ENCODE assay signal across 28 cellular contexts in the genomic region with DNA sequence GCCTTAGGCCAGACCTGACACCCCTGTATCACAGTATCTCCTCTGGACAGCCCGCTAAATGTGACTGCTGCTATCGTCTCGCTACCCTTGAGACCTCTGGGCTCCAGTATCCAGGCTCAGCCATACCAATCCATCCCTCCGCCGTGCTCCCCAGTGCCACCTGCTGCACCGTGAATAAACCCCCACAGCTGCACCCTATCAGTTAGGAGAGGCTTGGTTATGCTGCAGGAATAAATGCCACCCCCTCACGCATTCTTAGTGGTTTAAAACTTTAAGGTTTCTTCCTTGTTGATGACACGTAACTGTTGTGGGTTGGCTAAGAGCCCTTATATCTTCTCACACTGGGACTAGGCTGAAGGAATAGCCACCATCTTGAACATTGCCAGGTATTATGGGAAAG. TPM values are rescaled to one million over a fixed set of nuclear protein-coding genes. Genes with fewer than 3 reads are reported as not detected.
DNase-seq lines count a peak whose midpoint lies in the region; ATAC-seq and TF ChIP-seq lines count a peak whose summit lies in the region.
"Had no signal": no experiment of that assay in that cellular context is flagged by ENCODE, and none has a peak within 500 bp of the region (broad histone marks: within the 10 kb centered on the region; RNA-seq: fewer than 3 reads in every experiment).

No MANE protein-coding gene starts in this region.

- no TSS peak for BruUV-seq in HCT116 (replicated peaks; lab: Mats Ljungman, UMichigan)
- no TSS peak for BruUV-seq in MCF 10A (replicated peaks; lab: Mats Ljungman, UMichigan)

- RAD21 ChIA-PET in HCT116 (lab: Charles Lee; ENCODE audit: low non-redundant PET in 1 of 2, low total read pairs in 2 of 2, uncharacterized antibody in 2 of 2, unreplicated experiment in 2 of 2): no interaction called here

- H3K4me3 Mint-ChIP-seq in mesothelial cell of epicardium (no peak overlapping the region), MCF 10A (ENCODE audit: unreplicated experiment) (no peak overlapping the region)
- H3K4me3 Mint-ChIP-seq: activated CD4-positive, alpha-beta memory T cell treated with anti-CD3 and anti-CD28 coated beads, Interleukin-2, amount 10 ng/mL, durations not matched to agents 7 days and 5 days; CD14-positive monocyte; stimulated activated naive CD8-positive, alpha-beta T cell treated with anti-CD3 and anti-CD28 coated beads, Interleukin-15, Interleukin-2, amounts not matched to agents 100 ng/mL and 50 ng/mL, for 24 hours; T-helper 1 cell treated with Interleukin-12 subunit alpha and Interleukin-12 subunit beta and Interleukin-4 antibody, amounts not matched to agents 30 μg/mL and 1 μg/mL, for 36 hours had no signal

- TF ChIP-seq CTCF in DOHH2 (IDR thresholded peaks at IDR 0.05; ENCODE audit: low read depth, low read length, poor library complexity, severe bottlenecking) (peak; percentile 14), HCT116 (IDR thresholded peaks at IDR 0.05 in 2 of 3, conservative IDR thresholded peaks at IDR 0.05 in 1 of 3; ENCODE audit: borderline replicate concordance in 1 of 3, insufficient read depth in 1 of 3, low read depth in 2 of 3, low read length in 2 of 3) (peak in 2 of 3 experiments; percentile 27 to 33; a peak in 2 of 6 replicates), mesothelial cell of epicardium (IDR thresholded peaks at IDR 0.05; ENCODE audit: unreplicated experiment) (no peak), MCF 10A (IDR thresholded peaks at IDR 0.05; ENCODE audit: unreplicated experiment) (no peak)

- no peaks in the 10 kb centered on the region for H3K9me2 ChIP-seq in DOHH2 (replicated peaks; ENCODE audit: control insufficient read depth, low read length)
- no peaks in the 10 kb centered on the region for H3K9me2 ChIP-seq in HCT116 (ENCODE audit: insufficient read depth)

- H3K27me3 ChIP-seq in DOHH2 (ENCODE audit: control insufficient read depth, low read length) (peaks cover under 1% of the 10 kb centered on the region; the same call in 1 of the 2 replicates), HCT116 (ENCODE audit: insufficient read depth, low read length) (no peaks in the 10 kb centered on the region)
- H3K27me3 ChIP-seq: ascending aorta, foreskin keratinocyte, heart left ventricle, neutrophil, SJSA1 had no signal

- TF ChIP-seq POLR2A in HCT116 (IDR thresholded peaks at IDR 0.05; ENCODE audit: borderline replicate concordance, extremely low read depth, insufficient read depth, insufficient read length): no peak

- H3K4me1 Mint-ChIP-seq in mesothelial cell of epicardium: peaks cover 4% of the 10 kb centered on the region
- H3K4me1 Mint-ChIP-seq in MCF 10A (ENCODE audit: insufficient read depth, unreplicated experiment): no peaks in the 10 kb centered on the region
- H3K4me1 Mint-ChIP-seq: activated CD4-positive, alpha-beta memory T cell treated with anti-CD3 and anti-CD28 coated beads, Interleukin-2, amount 10 ng/mL, durations not matched to agents 7 days and 5 days had no signal

- H3F3A ChIP-seq in DOHH2 (ENCODE audit: control insufficient read depth, insufficient read depth): no peaks in the 10 kb centered on the region

- CTCF ChIA-PET in HCT116 (lab: Charles Lee) (no interaction called here), MCF 10A (lab: Yijun Ruan, JAX) (no interaction called here)

- peaks cover 6% of the 10 kb centered on the region for H3K4me1 ChIP-seq in DOHH2 (ENCODE audit: control insufficient read depth, low read length)
- H3K4me1 ChIP-seq in HCT116 (ENCODE audit: control insufficient read depth in 1 of 2, insufficient read depth in 2 of 2, low read length in 2 of 2): 0 out of 4 replicates have a peak, but pooled peaks cover 0 to 3% of the 10 kb centered on the region in 2 experiments
- H3K4me1 ChIP-seq: ascending aorta, foreskin keratinocyte, SJSA1 had no signal

- H3K27ac ChIP-seq in DOHH2 (ENCODE audit: low read depth, low read length): no peak overlapping the region
- no peak overlapping the region for H3K27ac ChIP-seq in HCT116 (ENCODE audit: low read depth, low read length)
- H3K27ac ChIP-seq: ascending aorta, foreskin keratinocyte, heart left ventricle, KMS-11, neutrophil, SJSA1, skin epidermis, thoracic aorta had no signal

- H4K20me1 ChIP-seq in DOHH2 (ENCODE audit: control insufficient read depth, insufficient read depth, low read depth, low read length) (no peaks in the 10 kb centered on the region), HCT116 (ENCODE audit: insufficient read depth) (no peaks in the 10 kb centered on the region)

- ATAC-seq in HCT116: peak; percentile 83
- ATAC-seq: activated naive CD4-positive, alpha-beta T cell treated with anti-CD3 and anti-CD28 coated beads, Interleukin-2, amount 50 U/mL, for 72 hours; esophagus mucosa; foreskin keratinocyte; left cardiac atrium had no signal

- intact Hi-C loops in HCT116 (cut with micrococcal nuclease): no loop called here
- intact Hi-C loops in MCF 10A (cut with micrococcal nuclease): no loop called here

- no peaks in the 10 kb centered on the region for H3K27me3 Mint-ChIP-seq in mesothelial cell of epicardium (ENCODE audit: low read depth)
- no peaks in the 10 kb centered on the region for H3K27me3 Mint-ChIP-seq in MCF 10A (ENCODE audit: insufficient read depth, unreplicated experiment)
- H3K27me3 Mint-ChIP-seq: stimulated activated naive CD8-positive, alpha-beta T cell treated with anti-CD3 and anti-CD28 coated beads, Interleukin-15, Interleukin-2, amounts not matched to agents 100 ng/mL and 50 ng/mL, for 24 hours had no signal

- DNase-seq in HCT116 (ENCODE audit: low read depth, low spot score) (no peak), RPMI7951 (ENCODE audit: low read depth) (peak; percentile 25), iPS-NIHi11 (ENCODE audit: low spot score) (peak; percentile 39), mesothelial cell of epicardium (ENCODE audit: low spot score in 2 of 2, unreplicated experiment in 2 of 2) (no peak), HCEC 1CT (no peak), MCF 10A (ENCODE audit: unreplicated experiment) (no peak)
- DNase-seq: activated CD4-positive, alpha-beta memory T cell treated with anti-CD3 and anti-CD28 coated beads, Interleukin-2, amount 10 ng/mL, durations not matched to agents 7 days and 5 days; activated CD4-positive, CD25-positive, alpha-beta regulatory T cell treated with anti-CD3 and anti-CD28 coated beads, Interleukin-2, amount 50 U/mL, for 72 hours; Calu3; foreskin keratinocyte; heart left ventricle; left cardiac atrium; mammary epithelial cell; NCI-H510A treated with DMSO at 0.1 percent for 48 hours had no signal

- POLR2A ChIA-PET in HCT116 (lab: Charles Lee): no interaction called here
- POLR2A ChIA-PET in MCF 10A (lab: Yijun Ruan, JAX): no interaction called here

- no peak overlapping the region for H3K27ac Mint-ChIP-seq in mesothelial cell of epicardium
- H3K27ac Mint-ChIP-seq in MCF 10A (ENCODE audit: low read depth, unreplicated experiment): no peak overlapping the region
- H3K27ac Mint-ChIP-seq: activated CD4-positive, alpha-beta memory T cell treated with anti-CD3 and anti-CD28 coated beads, Interleukin-2, amount 10 ng/mL, durations not matched to agents 7 days and 5 days; activated T-helper 2 cell treated with anti-CD3 and anti-CD28 coated beads, Interferon-gamma antibody, Interleukin-2, Interleukin-4, amounts not matched to agents 10 μg/mL and 5 μg/mL and 100 μg/mL, durations not matched to agents 14 hours and 24 hours and 36 hours; stimulated activated naive CD8-positive, alpha-beta T cell treated with anti-CD3 and anti-CD28 coated beads, Interleukin-15, Interleukin-2, amounts not matched to agents 100 ng/mL and 50 ng/mL, for 24 hours; T-helper 1 cell treated with Interleukin-12 subunit alpha and Interleukin-12 subunit beta and Interleukin-4 antibody, amounts not matched to agents 30 μg/mL and 1 μg/mL, for 36 hours had no signal

- H3K9me3 Mint-ChIP-seq in mesothelial cell of epicardium: no peaks in the 10 kb centered on the region
- H3K9me3 Mint-ChIP-seq in MCF 10A (ENCODE audit: unreplicated experiment): no peaks in the 10 kb centered on the region
- H3K9me3 Mint-ChIP-seq: activated CD4-positive, alpha-beta memory T cell treated with anti-CD3 and anti-CD28 coated beads, Interleukin-2, amount 10 ng/mL, durations not matched to agents 7 days and 5 days; activated naive CD4-positive, alpha-beta T cell treated with anti-CD3 and anti-CD28 coated beads, Interleukin-2, amount 50 U/mL, for 72 hours; activated T-helper 2 cell treated with anti-CD3 and anti-CD28 coated beads, Interferon-gamma antibody, Interleukin-2, Interleukin-4, amounts not matched to agents 10 μg/mL and 5 μg/mL and 100 μg/mL, durations not matched to agents 14 hours and 24 hours and 36 hours; stimulated activated naive CD8-positive, alpha-beta T cell treated with anti-CD3 and anti-CD28 coated beads, Interleukin-15, Interleukin-2, amounts not matched to agents 100 ng/mL and 50 ng/mL, for 24 hours; T-helper 1 cell treated with Interleukin-12 subunit alpha and Interleukin-12 subunit beta and Interleukin-4 antibody, amounts not matched to agents 30 μg/mL and 1 μg/mL, for 36 hours had no signal

- no peak overlapping the region for H2AFZ ChIP-seq in HCT116 (ENCODE audit: low read depth, low read length, poor library complexity, severe bottlenecking)

- no peak overlapping the region for H3K9ac ChIP-seq in HCT116 (ENCODE audit: low read length)
- H3K9ac ChIP-seq: KMS-11 had no signal

- no peaks in the 10 kb centered on the region for H3K9me3 ChIP-seq in DOHH2 (ENCODE audit: control insufficient read depth, insufficient read depth, low read length)
- no peaks in the 10 kb centered on the region for H3K9me3 ChIP-seq in HCT116 (ENCODE audit: control insufficient read depth in 1 of 2, insufficient read depth in 1 of 2, low read depth in 1 of 2, low read length in 2 of 2)
- H3K9me3 ChIP-seq: ascending aorta, heart left ventricle, neutrophil, SJSA1, thoracic aorta had no signal

- H3K4me3 ChIP-seq in DOHH2 (ENCODE audit: low read length) (no peak overlapping the region), HCT116 (replicated peaks in 1 of 2; ENCODE audit: low read depth in 1 of 2, low read length in 2 of 2) (no peak overlapping the region)
- H3K4me3 ChIP-seq: ascending aorta, heart left ventricle, SJSA1, skin epidermis, thoracic aorta had no signal

- H3K4me2 ChIP-seq in DOHH2 (ENCODE audit: low read length): no peak overlapping the region
- H3K4me2 ChIP-seq in HCT116 (ENCODE audit: low read length): no peak overlapping the region
- H3K4me2 ChIP-seq: KMS-11 had no signal

- H3K36me3 ChIP-seq in DOHH2 (ENCODE audit: control insufficient read depth, low read length) (no peaks in the 10 kb centered on the region), HCT116 (ENCODE audit: control insufficient read depth in 1 of 2, insufficient read depth in 2 of 2, low read length in 2 of 2) (no peaks in the 10 kb centered on the region)
- H3K36me3 ChIP-seq: ascending aorta, heart left ventricle, neutrophil, SJSA1, thoracic aorta had no signal

- H3K79me2 ChIP-seq in DOHH2 (ENCODE audit: control insufficient read depth, low read length) (no peaks in the 10 kb centered on the region), HCT116 (ENCODE audit: insufficient read depth, low read length) (no peaks in the 10 kb centered on the region)

- TF ChIP-seq RAD21 in HCT116 (IDR thresholded peaks at IDR 0.05; ENCODE audit: low read depth): peak; percentile 6; the same call in 1 of the 2 replicates

- no peaks in the 10 kb centered on the region for H3K36me3 Mint-ChIP-seq in mesothelial cell of epicardium
- peaks cover 7% of the 10 kb centered on the region for H3K36me3 Mint-ChIP-seq in MCF 10A (ENCODE audit: insufficient read depth, unreplicated experiment)
- H3K36me3 Mint-ChIP-seq: activated naive CD4-positive, alpha-beta T cell treated with anti-CD3 and anti-CD28 coated beads, Interleukin-2, amount 50 U/mL, for 72 hours; CD14-positive monocyte had no signal

RNA-seq across cellular contexts. Expression of gene CCDC63, which starts 12.1 kb away (rescaled TPM):
- total RNA-seq in HCT116 (2021; ENCODE audit: unreplicated experiment) (0.47 TPM), mesothelial cell of epicardium (not detected in 3 replicates), MCF 10A (2022) (not detected in 2 replicates)
- polyA plus RNA-seq in HCT116 (2012): 0.17 and 0.25 TPM in 2 replicates
- not detected in 2 replicates for total RNA-seq in RPMI7951 (2014; rRNA removed; shearing (Covaris generic))
- total RNA-seq: activated CD4-positive, alpha-beta memory T cell treated with anti-CD3 and anti-CD28 coated beads, Interleukin-2, amount 10 ng/mL, durations not matched to agents 7 days and 5 days; activated naive CD4-positive, alpha-beta T cell treated with anti-CD3 and anti-CD28 coated beads, Interleukin-2, amount 50 U/mL, for 72 hours; activated T-helper 2 cell treated with anti-CD3 and anti-CD28 coated beads, Interferon-gamma antibody, Interleukin-2, Interleukin-4, amounts not matched to agents 10 μg/mL and 5 μg/mL and 100 μg/mL, durations not matched to agents 14 hours and 24 hours and 36 hours; ascending aorta; Calu3; cardiac septum; esophagus mucosa; heart left ventricle; left cardiac atrium; mammary epithelial cell; SJSA1; thoracic aorta had no signal
- polyA plus RNA-seq: heart left ventricle had no signal

Comparison
In these comparisons a context has a peak if more than half of its experiments do, and no peak if none do; other contexts are left out.
1. CTCF ChIP-seq: peak in DOHH2 (single experiment) and HCT116 (2 of 3); none in mesothelial cell of epicardium (single experiment) and MCF 10A (single experiment).
2. DNase-seq: peak in RPMI7951 (single experiment) and iPS-NIHi11 (single experiment); none in HCT116 (single experiment), mesothelial cell of epicardium (0 of 2), HCEC 1CT (single experiment) and MCF 10A (single experiment).